Comparison of ENCODE assay signal across 1 cellular context in the genomic region with DNA sequence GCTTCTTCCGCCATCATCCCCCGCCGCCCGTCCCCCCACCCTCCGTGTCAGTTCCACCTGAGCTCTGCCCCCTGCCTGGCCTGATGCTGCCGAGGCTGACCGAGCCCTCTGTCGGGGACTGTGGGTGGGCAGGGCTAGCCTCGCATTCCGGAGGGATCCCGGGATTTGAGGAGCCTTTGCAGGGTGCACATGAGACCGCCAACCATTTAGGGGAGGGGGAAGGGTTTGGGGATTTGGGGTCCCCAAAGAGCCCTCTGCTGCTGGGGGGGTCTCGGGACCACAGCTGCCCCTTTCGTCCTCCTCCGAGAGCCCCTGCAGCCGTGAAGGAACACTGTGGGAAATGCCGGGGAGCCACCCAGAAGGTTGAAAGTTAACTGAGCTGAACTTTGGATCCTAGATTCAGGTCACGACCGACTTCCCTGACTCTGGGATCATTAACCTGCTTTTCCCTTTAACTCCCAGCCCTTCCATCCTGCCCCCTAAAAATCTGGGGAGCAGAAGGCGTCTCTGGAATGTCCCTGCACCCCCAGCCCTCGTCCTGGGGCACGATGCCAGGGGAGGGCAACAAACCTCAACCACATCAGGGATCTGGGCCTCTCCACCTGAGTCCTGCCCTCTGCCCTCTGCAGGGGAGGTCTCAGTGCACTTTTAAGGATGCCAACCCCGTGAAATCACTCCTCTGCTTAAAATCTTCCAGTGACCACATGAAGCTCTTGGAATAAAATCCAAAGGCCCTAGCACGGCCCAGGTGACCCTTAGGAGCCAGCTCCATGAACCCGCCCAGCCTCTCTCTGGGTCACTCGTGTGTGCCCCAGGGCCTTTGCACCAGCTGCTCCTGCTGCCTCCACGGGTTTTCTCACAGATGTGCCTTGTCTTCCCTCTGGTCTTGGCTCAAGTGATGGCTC.
TF ChIP-seq lines count a peak whose summit lies in the region.

No MANE protein-coding gene starts in this region.

TF ChIP-seq in HepG2, 621 proteins besides CTCF, POLR2A, EP300 and RAD21 (continued from another document and continues in another):
- TF ChIP-seq, protein P1, sequence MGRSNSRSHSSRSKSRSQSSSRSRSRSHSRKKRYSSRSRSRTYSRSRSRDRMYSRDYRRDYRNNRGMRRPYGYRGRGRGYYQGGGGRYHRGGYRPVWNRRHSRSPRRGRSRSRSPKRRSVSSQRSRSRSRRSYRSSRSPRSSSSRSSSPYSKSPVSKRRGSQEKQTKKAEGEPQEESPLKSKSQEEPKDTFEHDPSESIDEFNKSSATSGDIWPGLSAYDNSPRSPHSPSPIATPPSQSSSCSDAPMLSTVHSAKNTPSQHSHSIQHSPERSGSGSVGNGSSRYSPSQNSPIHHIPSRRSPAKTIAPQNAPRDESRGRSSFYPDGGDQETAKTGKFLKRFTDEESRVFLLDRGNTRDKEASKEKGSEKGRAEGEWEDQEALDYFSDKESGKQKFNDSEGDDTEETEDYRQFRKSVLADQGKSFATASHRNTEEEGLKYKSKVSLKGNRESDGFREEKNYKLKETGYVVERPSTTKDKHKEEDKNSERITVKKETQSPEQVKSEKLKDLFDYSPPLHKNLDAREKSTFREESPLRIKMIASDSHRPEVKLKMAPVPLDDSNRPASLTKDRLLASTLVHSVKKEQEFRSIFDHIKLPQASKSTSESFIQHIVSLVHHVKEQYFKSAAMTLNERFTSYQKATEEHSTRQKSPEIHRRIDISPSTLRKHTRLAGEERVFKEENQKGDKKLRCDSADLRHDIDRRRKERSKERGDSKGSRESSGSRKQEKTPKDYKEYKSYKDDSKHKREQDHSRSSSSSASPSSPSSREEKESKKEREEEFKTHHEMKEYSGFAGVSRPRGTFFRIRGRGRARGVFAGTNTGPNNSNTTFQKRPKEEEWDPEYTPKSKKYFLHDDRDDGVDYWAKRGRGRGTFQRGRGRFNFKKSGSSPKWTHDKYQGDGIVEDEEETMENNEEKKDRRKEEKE (IDR thresholded peaks at IDR 0.05): no peak
- peak; percentile 11 for TF ChIP-seq POLR2AphosphoS5 (IDR thresholded peaks at IDR 0.05; ENCODE audit: low read depth, low read length)
- TF ChIP-seq ZNF766 (CRISPR knock-in tag; IDR thresholded peaks at IDR 0.05; ENCODE audit: borderline replicate concordance): no peak
- no peak for TF ChIP-seq IKZF1 (IDR thresholded peaks at IDR 0.05)
- TF ChIP-seq RFX5 (IDR thresholded peaks at IDR 0.05; ENCODE audit: low read depth, low read length): no peak
- no peak for TF ChIP-seq IKZF4 (CRISPR knock-in tag; IDR thresholded peaks at IDR 0.05; ENCODE audit: borderline replicate concordance, low read depth, not compliant biosample characterization)
- TF ChIP-seq SP140L (CRISPR knock-in tag; IDR thresholded peaks at IDR 0.05; ENCODE audit: borderline replicate concordance): no peak
- no peak for TF ChIP-seq RXRB (CRISPR knock-in tag; IDR thresholded peaks at IDR 0.05; ENCODE audit: borderline replicate concordance)
- no peak for TF ChIP-seq ZNF616 (CRISPR knock-in tag; IDR thresholded peaks at IDR 0.05; ENCODE audit: low read depth)
- TF ChIP-seq ZBTB38 (CRISPR knock-in tag; IDR thresholded peaks at IDR 0.05): no peak
- TF ChIP-seq ZNF451 (CRISPR knock-in tag; IDR thresholded peaks at IDR 0.05): no peak
- no peak for TF ChIP-seq PHF8 (CRISPR knock-in tag; IDR thresholded peaks at IDR 0.05)
- no peak for TF ChIP-seq ZNF569 (CRISPR knock-in tag; IDR thresholded peaks at IDR 0.05; ENCODE audit: borderline replicate concordance)
- TF ChIP-seq ZC3H13 (CRISPR knock-in tag; IDR thresholded peaks at IDR 0.05): no peak
- no peak; the same call in 1 of the 2 replicates for TF ChIP-seq MTA1 (CRISPR knock-in tag; IDR thresholded peaks at IDR 0.05; ENCODE audit: borderline replicate concordance)
- TF ChIP-seq NR2F1 (CRISPR knock-in tag; IDR thresholded peaks at IDR 0.05): no peak; a peak in 1 of 4 replicates
- TF ChIP-seq BORCS8-MEF2B (CRISPR knock-in tag; IDR thresholded peaks at IDR 0.05): no peak
- no peak for TF ChIP-seq CHCHD3 (CRISPR knock-in tag; IDR thresholded peaks at IDR 0.05)
- TF ChIP-seq SRSF1 (optimal IDR thresholded peaks at IDR 0.05; ENCODE audit: low read depth, low read length): no peak
- no peak for TF ChIP-seq ZNF792 (CRISPR knock-in tag; IDR thresholded peaks at IDR 0.05)
- TF ChIP-seq ZSCAN21 (CRISPR knock-in tag; IDR thresholded peaks at IDR 0.05; ENCODE audit: borderline replicate concordance): no peak
- TF ChIP-seq, protein P2, sequence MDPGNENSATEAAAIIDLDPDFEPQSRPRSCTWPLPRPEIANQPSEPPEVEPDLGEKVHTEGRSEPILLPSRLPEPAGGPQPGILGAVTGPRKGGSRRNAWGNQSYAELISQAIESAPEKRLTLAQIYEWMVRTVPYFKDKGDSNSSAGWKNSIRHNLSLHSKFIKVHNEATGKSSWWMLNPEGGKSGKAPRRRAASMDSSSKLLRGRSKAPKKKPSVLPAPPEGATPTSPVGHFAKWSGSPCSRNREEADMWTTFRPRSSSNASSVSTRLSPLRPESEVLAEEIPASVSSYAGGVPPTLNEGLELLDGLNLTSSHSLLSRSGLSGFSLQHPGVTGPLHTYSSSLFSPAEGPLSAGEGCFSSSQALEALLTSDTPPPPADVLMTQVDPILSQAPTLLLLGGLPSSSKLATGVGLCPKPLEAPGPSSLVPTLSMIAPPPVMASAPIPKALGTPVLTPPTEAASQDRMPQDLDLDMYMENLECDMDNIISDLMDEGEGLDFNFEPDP (CRISPR knock-in tag; conservative IDR thresholded peaks at IDR 0.05): no peak
- TF ChIP-seq, protein P3, sequence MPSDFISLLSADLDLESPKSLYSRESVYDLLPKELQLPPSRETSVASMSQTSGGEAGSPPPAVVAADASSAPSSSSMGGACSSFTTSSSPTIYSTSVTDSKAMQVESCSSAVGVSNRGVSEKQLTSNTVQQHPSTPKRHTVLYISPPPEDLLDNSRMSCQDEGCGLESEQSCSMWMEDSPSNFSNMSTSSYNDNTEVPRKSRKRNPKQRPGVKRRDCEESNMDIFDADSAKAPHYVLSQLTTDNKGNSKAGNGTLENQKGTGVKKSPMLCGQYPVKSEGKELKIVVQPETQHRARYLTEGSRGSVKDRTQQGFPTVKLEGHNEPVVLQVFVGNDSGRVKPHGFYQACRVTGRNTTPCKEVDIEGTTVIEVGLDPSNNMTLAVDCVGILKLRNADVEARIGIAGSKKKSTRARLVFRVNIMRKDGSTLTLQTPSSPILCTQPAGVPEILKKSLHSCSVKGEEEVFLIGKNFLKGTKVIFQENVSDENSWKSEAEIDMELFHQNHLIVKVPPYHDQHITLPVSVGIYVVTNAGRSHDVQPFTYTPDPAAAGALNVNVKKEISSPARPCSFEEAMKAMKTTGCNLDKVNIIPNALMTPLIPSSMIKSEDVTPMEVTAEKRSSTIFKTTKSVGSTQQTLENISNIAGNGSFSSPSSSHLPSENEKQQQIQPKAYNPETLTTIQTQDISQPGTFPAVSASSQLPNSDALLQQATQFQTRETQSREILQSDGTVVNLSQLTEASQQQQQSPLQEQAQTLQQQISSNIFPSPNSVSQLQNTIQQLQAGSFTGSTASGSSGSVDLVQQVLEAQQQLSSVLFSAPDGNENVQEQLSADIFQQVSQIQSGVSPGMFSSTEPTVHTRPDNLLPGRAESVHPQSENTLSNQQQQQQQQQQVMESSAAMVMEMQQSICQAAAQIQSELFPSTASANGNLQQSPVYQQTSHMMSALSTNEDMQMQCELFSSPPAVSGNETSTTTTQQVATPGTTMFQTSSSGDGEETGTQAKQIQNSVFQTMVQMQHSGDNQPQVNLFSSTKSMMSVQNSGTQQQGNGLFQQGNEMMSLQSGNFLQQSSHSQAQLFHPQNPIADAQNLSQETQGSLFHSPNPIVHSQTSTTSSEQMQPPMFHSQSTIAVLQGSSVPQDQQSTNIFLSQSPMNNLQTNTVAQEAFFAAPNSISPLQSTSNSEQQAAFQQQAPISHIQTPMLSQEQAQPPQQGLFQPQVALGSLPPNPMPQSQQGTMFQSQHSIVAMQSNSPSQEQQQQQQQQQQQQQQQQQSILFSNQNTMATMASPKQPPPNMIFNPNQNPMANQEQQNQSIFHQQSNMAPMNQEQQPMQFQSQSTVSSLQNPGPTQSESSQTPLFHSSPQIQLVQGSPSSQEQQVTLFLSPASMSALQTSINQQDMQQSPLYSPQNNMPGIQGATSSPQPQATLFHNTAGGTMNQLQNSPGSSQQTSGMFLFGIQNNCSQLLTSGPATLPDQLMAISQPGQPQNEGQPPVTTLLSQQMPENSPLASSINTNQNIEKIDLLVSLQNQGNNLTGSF (CRISPR knock-in tag; IDR thresholded peaks at IDR 0.05): no peak
- TF ChIP-seq, protein P4, sequence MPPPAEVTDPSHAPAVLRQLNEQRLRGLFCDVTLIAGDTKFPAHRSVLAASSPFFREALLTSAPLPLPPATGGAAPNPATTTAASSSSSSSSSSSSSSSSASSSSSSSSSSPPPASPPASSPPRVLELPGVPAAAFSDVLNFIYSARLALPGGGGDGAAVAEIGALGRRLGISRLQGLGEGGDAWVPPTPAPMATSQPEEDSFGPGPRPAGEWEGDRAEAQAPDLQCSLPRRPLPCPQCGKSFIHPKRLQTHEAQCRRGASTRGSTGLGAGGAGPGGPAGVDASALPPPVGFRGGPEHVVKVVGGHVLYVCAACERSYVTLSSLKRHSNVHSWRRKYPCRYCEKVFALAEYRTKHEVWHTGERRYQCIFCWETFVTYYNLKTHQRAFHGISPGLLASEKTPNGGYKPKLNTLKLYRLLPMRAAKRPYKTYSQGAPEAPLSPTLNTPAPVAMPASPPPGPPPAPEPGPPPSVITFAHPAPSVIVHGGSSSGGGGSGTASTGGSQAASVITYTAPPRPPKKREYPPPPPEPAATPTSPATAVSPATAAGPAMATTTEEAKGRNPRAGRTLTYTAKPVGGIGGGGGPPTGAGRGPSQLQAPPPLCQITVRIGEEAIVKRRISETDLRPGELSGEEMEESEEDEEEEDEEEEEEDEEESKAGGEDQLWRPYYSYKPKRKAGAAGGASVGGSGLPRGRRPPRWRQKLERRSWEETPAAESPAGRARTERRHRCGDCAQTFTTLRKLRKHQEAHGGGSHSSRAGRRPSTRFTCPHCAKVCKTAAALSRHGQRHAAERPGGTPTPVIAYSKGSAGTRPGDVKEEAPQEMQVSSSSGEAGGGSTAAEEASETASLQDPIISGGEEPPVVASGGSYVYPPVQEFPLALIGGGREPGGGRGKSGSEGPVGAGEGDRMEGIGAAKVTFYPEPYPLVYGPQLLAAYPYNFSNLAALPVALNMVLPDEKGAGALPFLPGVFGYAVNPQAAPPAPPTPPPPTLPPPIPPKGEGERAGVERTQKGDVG (CRISPR knock-in tag; IDR thresholded peaks at IDR 0.05; ENCODE audit: borderline replicate concordance): 0 out of 2 replicates have a peak, but pooled peaks have one; percentile 26
- no peak for TF ChIP-seq ZNF3 (CRISPR knock-in tag; IDR thresholded peaks at IDR 0.05)
- 0 out of 2 replicates have a peak, but pooled peaks have one; percentile 23 for TF ChIP-seq NR2F6 (IDR thresholded peaks at IDR 0.05)
- no peak; the same call in 1 of the 2 replicates for TF ChIP-seq NR2F6 (CRISPR knock-in tag; IDR thresholded peaks at IDR 0.05)
- no peak for TF ChIP-seq ZNF460 (CRISPR knock-in tag; IDR thresholded peaks at IDR 0.05; ENCODE audit: borderline replicate concordance)
- peak; percentile 5 for TF ChIP-seq AGO2 (optimal IDR thresholded peaks at IDR 0.05; ENCODE audit: low read depth, low read length)
- TF ChIP-seq SMAD9 (CRISPR knock-in tag; IDR thresholded peaks at IDR 0.05): no peak
- TF ChIP-seq EZH2 (conservative IDR thresholded peaks at IDR 0.05; ENCODE audit: low read depth, low read length): no peak
- no peak for TF ChIP-seq ZNF564 (CRISPR knock-in tag; IDR thresholded peaks at IDR 0.05)
- peak; percentile 47; the same call in 1 of the 2 replicates for TF ChIP-seq ZNF350 (CRISPR knock-in tag; IDR thresholded peaks at IDR 0.05; ENCODE audit: borderline replicate concordance, low read depth)
- TF ChIP-seq, protein P5, sequence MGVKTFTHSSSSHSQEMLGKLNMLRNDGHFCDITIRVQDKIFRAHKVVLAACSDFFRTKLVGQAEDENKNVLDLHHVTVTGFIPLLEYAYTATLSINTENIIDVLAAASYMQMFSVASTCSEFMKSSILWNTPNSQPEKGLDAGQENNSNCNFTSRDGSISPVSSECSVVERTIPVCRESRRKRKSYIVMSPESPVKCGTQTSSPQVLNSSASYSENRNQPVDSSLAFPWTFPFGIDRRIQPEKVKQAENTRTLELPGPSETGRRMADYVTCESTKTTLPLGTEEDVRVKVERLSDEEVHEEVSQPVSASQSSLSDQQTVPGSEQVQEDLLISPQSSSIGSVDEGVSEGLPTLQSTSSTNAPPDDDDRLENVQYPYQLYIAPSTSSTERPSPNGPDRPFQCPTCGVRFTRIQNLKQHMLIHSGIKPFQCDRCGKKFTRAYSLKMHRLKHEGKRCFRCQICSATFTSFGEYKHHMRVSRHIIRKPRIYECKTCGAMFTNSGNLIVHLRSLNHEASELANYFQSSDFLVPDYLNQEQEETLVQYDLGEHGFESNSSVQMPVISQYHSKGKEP (CRISPR knock-in tag; IDR thresholded peaks at IDR 0.05): no peak
- TF ChIP-seq, protein P6, sequence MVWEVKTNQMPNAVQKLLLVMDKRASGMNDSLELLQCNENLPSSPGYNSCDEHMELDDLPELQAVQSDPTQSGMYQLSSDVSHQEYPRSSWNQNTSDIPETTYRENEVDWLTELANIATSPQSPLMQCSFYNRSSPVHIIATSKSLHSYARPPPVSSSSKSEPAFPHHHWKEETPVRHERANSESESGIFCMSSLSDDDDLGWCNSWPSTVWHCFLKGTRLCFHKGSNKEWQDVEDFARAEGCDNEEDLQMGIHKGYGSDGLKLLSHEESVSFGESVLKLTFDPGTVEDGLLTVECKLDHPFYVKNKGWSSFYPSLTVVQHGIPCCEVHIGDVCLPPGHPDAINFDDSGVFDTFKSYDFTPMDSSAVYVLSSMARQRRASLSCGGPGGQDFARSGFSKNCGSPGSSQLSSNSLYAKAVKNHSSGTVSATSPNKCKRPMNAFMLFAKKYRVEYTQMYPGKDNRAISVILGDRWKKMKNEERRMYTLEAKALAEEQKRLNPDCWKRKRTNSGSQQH (CRISPR knock-in tag; IDR thresholded peaks at IDR 0.05; ENCODE audit: low read depth): 0 out of 2 replicates have a peak, but pooled peaks have one; percentile 7
- no peak for TF ChIP-seq RFXAP (CRISPR knock-in tag; IDR thresholded peaks at IDR 0.05; ENCODE audit: borderline replicate concordance)
